22 cellular contexts compared by ENCODE assay signal in genomic region chr9:13500034-13500433, GRCh38.
"Had no signal": no experiment of that assay in that cellular context is flagged by ENCODE, and none has a peak within 500 bp of the region (broad histone marks: within the 10 kb centered on the region; RNA-seq: fewer than 3 reads in every experiment).

No MANE protein-coding gene starts in this region.

- H3K9me3 ChIP-seq: tibial nerve had no signal

- H3K36me3 ChIP-seq: brain microvascular endothelial cell, tibial nerve had no signal

- DNase-seq: activated CD4-positive, alpha-beta memory T cell treated with anti-CD3 and anti-CD28 coated beads, Interleukin-2, amount 10 ng/mL, durations not matched to agents 7 days and 5 days; activated CD4-positive, alpha-beta T cell treated with anti-CD3 and anti-CD28 coated beads, Interleukin-2, amount 10 ng/mL, durations not matched to agents 24 days and 14 days; activated CD4-positive, CD25-positive, alpha-beta regulatory T cell treated with anti-CD3 and anti-CD28 coated beads, Interleukin-2, amount 50 U/mL, for 72 hours; activated CD8-positive, alpha-beta memory T cell treated with anti-CD3 and anti-CD28 coated beads, Interleukin-2, amount 50 U/mL, for 48 hours; activated gamma-delta T cell; activated naive CD4-positive, alpha-beta T cell treated with anti-CD3 and anti-CD28 coated beads, Interleukin-2, amount 10 ng/mL, durations not matched to agents 7 days and 5 days; activated T-cell treated with anti-CD3 and anti-CD28 coated beads, Interleukin-2, amount 50 U/mL, for 24 hours; amniotic stem cell; brain microvascular endothelial cell; caudate nucleus; foreskin fibroblast; mammary epithelial cell; naive thymus-derived CD4-positive, alpha-beta T cell; occipital lobe; right cardiac atrium; stimulated activated CD4-positive, alpha-beta T cell treated with anti-CD3 and anti-CD28 coated beads, Interleukin-2, amount 100 ng/mL, for 48 hours; stimulated activated naive CD4-positive, alpha-beta T cell treated with Interleukin-2 at 50 U/mL for 16 hours; T-helper 2 cell had no signal

- H3K4me3 ChIP-seq: tibial nerve had no signal

- ATAC-seq: naive thymus-derived CD4-positive, alpha-beta T cell had no signal

- H3K79me2 ChIP-seq: parathyroid adenoma had no signal

- H3K27ac Mint-ChIP-seq: activated CD4-positive, alpha-beta memory T cell treated with anti-CD3 and anti-CD28 coated beads, Interleukin-2, amount 10 ng/mL, durations not matched to agents 7 days and 5 days; activated CD4-positive, alpha-beta T cell treated with anti-CD3 and anti-CD28 coated beads, Interleukin-2, amount 10 ng/mL, durations not matched to agents 24 days and 14 days; activated naive CD4-positive, alpha-beta T cell treated with anti-CD3 and anti-CD28 coated beads, Interleukin-2, amount 10 ng/mL, durations not matched to agents 7 days and 5 days; activated T-cell treated with anti-CD3 and anti-CD28 coated beads, Interleukin-2, amount 50 U/mL, for 24 hours; mesothelial cell of epicardium; naive thymus-derived CD4-positive, alpha-beta T cell had no signal

- H3K4me1 ChIP-seq: parathyroid adenoma, tibial nerve had no signal

- H3K27me3 Mint-ChIP-seq: activated CD4-positive, alpha-beta memory T cell treated with anti-CD3 and anti-CD28 coated beads, Interleukin-2, amount 10 ng/mL, durations not matched to agents 7 days and 5 days; activated CD4-positive, alpha-beta T cell treated with anti-CD3 and anti-CD28 coated beads, Interleukin-2, amount 10 ng/mL, durations not matched to agents 24 days and 14 days; activated naive CD4-positive, alpha-beta T cell treated with anti-CD3 and anti-CD28 coated beads, Interleukin-2, amount 10 ng/mL, durations not matched to agents 7 days and 5 days; activated T-cell treated with anti-CD3 and anti-CD28 coated beads, Interleukin-2, amount 50 U/mL, for 24 hours; naive thymus-derived CD4-positive, alpha-beta T cell had no signal

- H3K9me3 Mint-ChIP-seq: activated CD4-positive, alpha-beta T cell treated with anti-CD3 and anti-CD28 coated beads, Interleukin-2, amount 10 ng/mL, durations not matched to agents 24 days and 14 days had no signal

- H3K27me3 ChIP-seq: brain microvascular endothelial cell, tibial nerve had no signal

- H3K4me3 Mint-ChIP-seq: activated CD4-positive, alpha-beta memory T cell treated with anti-CD3 and anti-CD28 coated beads, Interleukin-2, amount 10 ng/mL, durations not matched to agents 7 days and 5 days; activated CD4-positive, alpha-beta T cell treated with anti-CD3 and anti-CD28 coated beads, Interleukin-2, amount 10 ng/mL, durations not matched to agents 24 days and 14 days; activated naive CD4-positive, alpha-beta T cell treated with anti-CD3 and anti-CD28 coated beads, Interleukin-2, amount 10 ng/mL, durations not matched to agents 7 days and 5 days; activated T-cell treated with anti-CD3 and anti-CD28 coated beads, Interleukin-2, amount 50 U/mL, for 24 hours; mesothelial cell of epicardium; naive thymus-derived CD4-positive, alpha-beta T cell; neural crest cell had no signal

- H3K4me1 Mint-ChIP-seq: activated CD4-positive, alpha-beta memory T cell treated with anti-CD3 and anti-CD28 coated beads, Interleukin-2, amount 10 ng/mL, durations not matched to agents 7 days and 5 days; activated CD4-positive, alpha-beta T cell treated with anti-CD3 and anti-CD28 coated beads, Interleukin-2, amount 10 ng/mL, durations not matched to agents 24 days and 14 days; activated naive CD4-positive, alpha-beta T cell treated with anti-CD3 and anti-CD28 coated beads, Interleukin-2, amount 10 ng/mL, durations not matched to agents 7 days and 5 days; naive thymus-derived CD4-positive, alpha-beta T cell; neural crest cell had no signal

- H2AFZ ChIP-seq: parathyroid adenoma had no signal

- H3K9ac ChIP-seq: parathyroid adenoma had no signal

- H3K27ac ChIP-seq: brain microvascular endothelial cell, parathyroid adenoma, tibial nerve had no signal

- H3K36me3 Mint-ChIP-seq: activated naive CD4-positive, alpha-beta T cell treated with anti-CD3 and anti-CD28 coated beads, Interleukin-2, amount 10 ng/mL, durations not matched to agents 7 days and 5 days; naive thymus-derived CD4-positive, alpha-beta T cell had no signal
